8 cellular contexts compared by ENCODE assay signal in the genomic region with DNA sequence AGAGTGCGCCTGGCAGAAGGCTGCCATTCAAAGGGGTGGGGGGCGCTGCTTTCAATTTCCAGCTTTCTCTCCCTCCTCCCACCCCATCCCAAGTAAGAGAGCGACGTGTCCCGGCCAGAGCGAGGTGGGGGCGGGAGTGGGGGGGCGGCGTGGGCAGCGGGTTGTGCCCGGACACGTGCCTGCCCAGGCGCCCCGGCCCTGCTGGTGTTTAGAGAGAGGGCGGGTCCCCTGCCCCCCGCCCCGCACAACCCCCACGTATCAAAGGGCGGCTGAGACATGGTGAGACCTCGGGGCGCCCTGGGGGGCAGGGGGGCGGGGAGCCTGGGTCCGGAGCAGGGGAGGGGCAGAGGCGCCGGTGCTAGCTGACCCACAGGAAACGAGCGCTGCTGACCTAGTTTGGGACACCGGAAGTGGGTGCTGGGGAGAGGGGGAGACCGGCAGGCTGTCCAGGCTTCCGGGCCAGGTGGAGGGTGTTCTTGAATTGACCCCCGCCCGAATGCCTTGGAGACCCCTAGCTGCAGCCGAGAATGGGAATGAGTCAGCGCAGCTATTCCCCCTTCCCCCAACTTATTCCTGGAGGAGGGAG. TPM values are rescaled to one million over a fixed set of nuclear protein-coding genes. Genes with fewer than 3 reads are reported as not detected.
DNase-seq lines count a peak whose midpoint lies in the region; ATAC-seq and TF ChIP-seq lines count a peak whose summit lies in the region.

No MANE protein-coding gene starts in this region.

- peak overlapping the region; percentile 99 for H3K4me3 Mint-ChIP-seq in T-helper 1 cell treated with Interleukin-12 subunit alpha and Interleukin-12 subunit beta and Interleukin-4 antibody, amounts not matched to agents 30 μg/mL and 1 μg/mL, for 36 hours

- no peaks in the 10 kb centered on the region for H3K9me3 Mint-ChIP-seq in T-helper 1 cell treated with Interleukin-12 subunit alpha and Interleukin-12 subunit beta and Interleukin-4 antibody, amounts not matched to agents 30 μg/mL and 1 μg/mL, for 36 hours

- peaks cover 44% of the 10 kb centered on the region for H3K4me1 Mint-ChIP-seq in T-helper 1 cell treated with Interleukin-12 subunit alpha and Interleukin-12 subunit beta and Interleukin-4 antibody, amounts not matched to agents 30 μg/mL and 1 μg/mL, for 36 hours (ENCODE audit: low read depth)

- peak overlapping the region; percentile 96 for H3K27ac Mint-ChIP-seq in T-helper 1 cell treated with Interleukin-12 subunit alpha and Interleukin-12 subunit beta and Interleukin-4 antibody, amounts not matched to agents 30 μg/mL and 1 μg/mL, for 36 hours

- no peak for DNase-seq in AG04450 (ENCODE audit: low read depth, low spot score)
- peak; percentile 70 for DNase-seq in GM20000 (ENCODE audit: low spot score)
- DNase-seq in epithelial cell of proximal tubule (ENCODE audit: low read depth) = no peak
- peak; percentile 87 for DNase-seq in ureter (ENCODE audit: low spot score)
- DNase-seq in germinal center (ENCODE audit: low spot score) = no peak

- TF ChIP-seq CTCF in AG04450 (IDR thresholded peaks at IDR 0.05; ENCODE audit: low read depth, low read length) (no peak), GM20000 (IDR thresholded peaks at IDR 0.05; ENCODE audit: extremely low read depth, missing control alignments) (no peak), epithelial cell of proximal tubule (conservative IDR thresholded peaks at IDR 0.05; ENCODE audit: low read depth, low read length) (no peak)

- no peak for ATAC-seq in GM21723 (IDR thresholded peaks at IDR 0.05; ENCODE audit: unreplicated experiment)

- no peaks in the 10 kb centered on the region for H3K27me3 ChIP-seq in AG04450 (ENCODE audit: control insufficient read depth, insufficient read depth, low read length)
- H3K27me3 ChIP-seq in mononuclear cell (ENCODE audit: insufficient read depth, low read length) = no peaks in the 10 kb centered on the region

- CTCF ChIA-PET in AG04450 (lab: Charles Lee) = interaction anchor here (0.7 kb wide), 1 partner anchor 14 kb away, joined by 3 read pairs; no protein-coding TSS in a partner anchor

- H3K4me3 ChIP-seq in AG04450 (ENCODE audit: low read depth, low read length) (peak overlapping the region; percentile 94), epithelial cell of proximal tubule (ENCODE audit: low read depth, low read length) (peak overlapping the region; percentile 85), mononuclear cell (ENCODE audit: low read length) (peak overlapping the region; percentile 96)

- H3K4me1 ChIP-seq in mononuclear cell (ENCODE audit: insufficient read depth, low read length) = peaks cover 67% of the 10 kb centered on the region

- H3K27ac ChIP-seq in AG04450 (ENCODE audit: low read depth, low read length) = peak overlapping the region; percentile 70

- no peaks in the 10 kb centered on the region for H3K27me3 Mint-ChIP-seq in T-helper 1 cell treated with Interleukin-12 subunit alpha and Interleukin-12 subunit beta and Interleukin-4 antibody, amounts not matched to agents 30 μg/mL and 1 μg/mL, for 36 hours (ENCODE audit: low read depth)

- peaks cover 6% of the 10 kb centered on the region for H3K36me3 Mint-ChIP-seq in T-helper 1 cell treated with Interleukin-12 subunit alpha and Interleukin-12 subunit beta and Interleukin-4 antibody, amounts not matched to agents 30 μg/mL and 1 μg/mL, for 36 hours (ENCODE audit: low read depth)

- POLR2A ChIA-PET in AG04450 (lab: Yijun Ruan, JAX) = interaction anchor here (1.3 to 1.5 kb wide), 2 partner anchors 13 to 30 kb away, joined by 4 to 11 read pairs; no protein-coding TSS in a partner anchor

- H3K9me3 ChIP-seq in AG04450 (ENCODE audit: control insufficient read depth, insufficient read depth, low read length) = no peaks in the 10 kb centered on the region; the same call in 1 of the 2 replicates
- H3K9me3 ChIP-seq in mononuclear cell (ENCODE audit: low read depth, low read length) = no peaks in the 10 kb centered on the region

RNA-seq across cellular contexts. Expression of a gene that starts 1.3 kb away (rescaled TPM):
- polyA plus RNA-seq in AG04450 (2011; rRNA removed) = 8.7 and 12.7 TPM in 2 replicates
- 9.7 and 10.5 TPM in 2 replicates for polyA minus RNA-seq in AG04450 (2011; rRNA and poly(A)+ RNA removed)
- total RNA-seq in epithelial cell of proximal tubule (20.4 and 20.7 TPM in 2 replicates), mononuclear cell (39.6 TPM), ureter (92.8 TPM)

RNA-seq across cellular contexts. Expression of a gene that starts 10.5 kb away (rescaled TPM):
- 0.21 TPM in 1 of 2 replicates, not detected in the other for polyA plus RNA-seq in AG04450 (2011; rRNA removed)
- 0.91 and 1.4 TPM in 2 replicates for polyA minus RNA-seq in AG04450 (2011; rRNA and poly(A)+ RNA removed)
- total RNA-seq in epithelial cell of proximal tubule (not detected in 2 replicates), mononuclear cell (0.63 TPM), ureter (0.94 TPM)

RNA-seq across cellular contexts. Expression of a gene that starts 20.7 kb away (rescaled TPM):
- polyA plus RNA-seq in AG04450 (2011; rRNA removed) = 21.1 and 30.2 TPM in 2 replicates
- polyA minus RNA-seq in AG04450 (2011; rRNA and poly(A)+ RNA removed) = 35.7 and 52.2 TPM in 2 replicates
- total RNA-seq in epithelial cell of proximal tubule (41.9 and 67.5 TPM in 2 replicates), mononuclear cell (11.3 TPM), ureter (48.3 TPM)

RNA-seq across cellular contexts. Expression of a gene that starts 29.4 kb away (rescaled TPM):
- 66.4 and 81.3 TPM in 2 replicates for polyA plus RNA-seq in AG04450 (2011; rRNA removed)
- polyA minus RNA-seq in AG04450 (2011; rRNA and poly(A)+ RNA removed) = 32.1 and 34.2 TPM in 2 replicates
- total RNA-seq in epithelial cell of proximal tubule = 289 and 358 TPM in 2 replicates
- total RNA-seq in mononuclear cell = 5.9 TPM
- 24.8 TPM for total RNA-seq in ureter

RNA-seq across cellular contexts. Expression of a gene that starts 29.7 kb away (rescaled TPM):
- 0.07 and 0.19 TPM in 2 replicates for polyA plus RNA-seq in AG04450 (2011; rRNA removed)
- 0.09 and 0.39 TPM in 2 replicates for polyA minus RNA-seq in AG04450 (2011; rRNA and poly(A)+ RNA removed)
- 0.12 TPM in 1 of 2 replicates, not detected in the other for total RNA-seq in epithelial cell of proximal tubule
- 0.10 TPM for total RNA-seq in mononuclear cell
- total RNA-seq in ureter = 1.2 TPM

Comparison
In these comparisons a context has a peak if more than half of its experiments do, and no peak if none do; other contexts are left out.
1. DNase-seq: peak in GM20000 (single experiment) and ureter (single experiment); none in AG04450 (single experiment), epithelial cell of proximal tubule (single experiment) and germinal center (single experiment).
2. Peak in every context shown above with its lines, with median percentiles within 50 percentile points of each other: H3K4me3 ChIP-seq.